ENCODE assay signal across 14 cellular contexts in the genomic region with DNA sequence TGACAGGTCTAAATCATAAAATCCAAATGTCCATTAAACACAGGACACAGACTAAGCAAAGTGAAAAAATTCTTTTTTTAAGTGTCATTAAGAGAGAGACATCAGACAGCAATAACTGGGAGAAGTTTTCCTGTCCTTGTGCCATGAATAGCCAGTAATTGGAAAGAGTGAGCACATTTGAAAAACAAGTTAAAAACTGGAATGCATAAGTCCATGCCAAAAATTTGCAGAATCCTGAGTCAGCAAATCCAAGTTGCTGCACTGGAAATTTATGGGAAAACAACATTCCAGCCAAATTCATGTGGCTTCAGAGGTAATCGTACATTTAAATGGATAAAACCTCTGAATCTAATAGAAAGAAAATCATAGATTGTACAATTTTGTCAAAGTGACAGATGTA.
DNase-seq lines count a peak whose midpoint lies in the region; ATAC-seq, FAIRE-seq and TF ChIP-seq lines count a peak whose summit lies in the region.
"Had no signal": no experiment of that assay in that cellular context is flagged by ENCODE, and none has a peak within 500 bp of the region (broad histone marks: within the 10 kb centered on the region; RNA-seq: fewer than 3 reads in every experiment).

No MANE protein-coding gene starts in this region.

- TF ChIP-seq EP300 in A549 (IDR thresholded peaks at IDR 0.05), result no peak

- H3K36me3 Mint-ChIP-seq in HFFc6 (ENCODE audit: low read depth), result no peaks in the 10 kb centered on the region
- peaks cover 6% of the 10 kb centered on the region for H3K36me3 Mint-ChIP-seq in chondrocyte (ENCODE audit: low read depth)
- no peaks in the 10 kb centered on the region for H3K36me3 Mint-ChIP-seq in natural killer cell
- H3K36me3 Mint-ChIP-seq: neural progenitor cell had no signal

- intact Hi-C loops in natural killer cell (cut with micrococcal nuclease), result no loop called here

- TF ChIP-seq CTCF in A549 (IDR thresholded peaks at IDR 0.05) (no peak), HFFc6 (IDR thresholded peaks at IDR 0.05) (no peak), chondrocyte (IDR thresholded peaks at IDR 0.05) (no peak), natural killer cell (IDR thresholded peaks at IDR 0.05) (no peak)

- peaks cover 14% of the 10 kb centered on the region; the same call in 1 of the 2 replicates for H3K9me3 Mint-ChIP-seq in HFFc6
- H3K9me3 Mint-ChIP-seq in chondrocyte (ENCODE audit: low read depth), result peaks cover 5% of the 10 kb centered on the region
- H3K9me3 Mint-ChIP-seq in natural killer cell, result peaks cover 3 to 8% of the 10 kb centered on the region in 2 donors

- H3K9me3 ChIP-seq in A549, result no peaks in the 10 kb centered on the region

- no peak for FAIRE-seq in A549 (lab: Jason Lieb, UNC)
- FAIRE-seq: GM12878 had no signal

- H3K4me2 ChIP-seq in A549, result no peak overlapping the region
- H3K4me2 ChIP-seq: neural progenitor cell had no signal

- ATAC-seq in A549, result no peak
- no peak for ATAC-seq in natural killer cell
- ATAC-seq: activated naive CD8-positive, alpha-beta T cell treated with anti-CD3 and anti-CD28 coated beads, Interleukin-2, amount 50 U/mL, for 24 hours; GM12878 had no signal

- H3K4me1 ChIP-seq in A549, result no peaks in the 10 kb centered on the region
- H3K4me1 ChIP-seq: neural progenitor cell had no signal

- POLR2A ChIA-PET in A549 (lab: Yijun Ruan, JAX), result no interaction called here

- TF ChIP-seq RAD21 in A549 (conservative IDR thresholded peaks at IDR 0.05 in 1 of 2, IDR thresholded peaks at IDR 0.05 in 1 of 2), result no peak

- H3K4me3 Mint-ChIP-seq in HFFc6 (no peak overlapping the region), chondrocyte (ENCODE audit: unreplicated experiment) (no peak overlapping the region), natural killer cell (no peak overlapping the region)
- H3K4me3 Mint-ChIP-seq: activated naive CD8-positive, alpha-beta T cell treated with anti-CD3 and anti-CD28 coated beads, Interleukin-2, amount 50 U/mL, for 24 hours; neural progenitor cell had no signal

- H3K27me3 Mint-ChIP-seq in HFFc6 (ENCODE audit: insufficient read depth) (no peaks in the 10 kb centered on the region; the same call in 1 of the 2 replicates), chondrocyte (ENCODE audit: low read depth) (no peaks in the 10 kb centered on the region), natural killer cell (ENCODE audit: low read depth in 2 of 2) (no peaks in the 10 kb centered on the region)
- H3K27me3 Mint-ChIP-seq: activated naive CD8-positive, alpha-beta T cell treated with anti-CD3 and anti-CD28 coated beads, Interleukin-2, amount 50 U/mL, for 24 hours had no signal

- no peak overlapping the region for H3K4me3 ChIP-seq in A549
- H3K4me3 ChIP-seq: GM12878, neural progenitor cell had no signal

- CTCF ChIA-PET in A549 (lab: Yijun Ruan, JAX), result no interaction called here

- H3K4me1 Mint-ChIP-seq in HFFc6 (ENCODE audit: low read depth) (peaks cover 7% of the 10 kb centered on the region; the same call in 1 of the 2 replicates), chondrocyte (ENCODE audit: low read depth) (peaks cover 33% of the 10 kb centered on the region), natural killer cell (no peaks in the 10 kb centered on the region)
- H3K4me1 Mint-ChIP-seq: activated naive CD8-positive, alpha-beta T cell treated with anti-CD3 and anti-CD28 coated beads, Interleukin-2, amount 50 U/mL, for 24 hours; neural progenitor cell had no signal

- H3K27ac ChIP-seq in A549, result no peak overlapping the region
- H3K27ac ChIP-seq: neural progenitor cell had no signal

- H3K27ac Mint-ChIP-seq in HFFc6 (no peak overlapping the region), chondrocyte (ENCODE audit: unreplicated experiment) (peak overlapping the region; percentile 78), natural killer cell (no peak overlapping the region)
- H3K27ac Mint-ChIP-seq: activated naive CD8-positive, alpha-beta T cell treated with anti-CD3 and anti-CD28 coated beads, Interleukin-2, amount 50 U/mL, for 24 hours; neural progenitor cell had no signal

- 12% methylated on average over 1 of the region's 1 CpG for WGBS in A549 (ENCODE audit: missing lambda C conversion rate)

- DNase-seq in A549 (ENCODE audit: low read depth in 1 of 2, low spot score in 1 of 2), result no peak
- DNase-seq in HFFc6, result peak; percentile 57
- no peak for DNase-seq in chondrocyte (ENCODE audit: low spot score)
- peak; percentile 33 for DNase-seq in mucosa of gallbladder (ENCODE audit: low spot score)
- DNase-seq in natural killer cell, result no peak
- no peak for DNase-seq in NCI-H345 treated with DMSO at 0.1 percent for 48 hours (lab: John Stamatoyannopoulos, UW; ENCODE audit: unreplicated experiment)
- no peak for DNase-seq in T-helper 9 cell
- DNase-seq in NCI-H128 (lab: John Stamatoyannopoulos, UW; ENCODE audit: unreplicated experiment), result no peak
- DNase-seq: activated CD4-positive, CD25-positive, alpha-beta regulatory T cell; activated naive CD8-positive, alpha-beta T cell treated with anti-CD3 and anti-CD28 coated beads, Interleukin-2, amount 50 U/mL, for 24 hours; activated T-cell treated with anti-CD3 and anti-CD28 coated beads for 4 hours; DMS53 had no signal

- no peak for TF ChIP-seq POLR2A in A549 (IDR thresholded peaks at IDR 0.05; ENCODE audit: low read length)

TF ChIP-seq in A549, 52 proteins besides CTCF, POLR2A, EP300 and RAD21:
- TF ChIP-seq MAFK (IDR thresholded peaks at IDR 0.05; ENCODE audit: partially characterized antibody) (peak; percentile 77), EHMT2 (IDR thresholded peaks at IDR 0.05; ENCODE audit: low read depth) (no peak), ZFP36 (IDR thresholded peaks at IDR 0.05; ENCODE audit: borderline replicate concordance, partially characterized antibody) (no peak), SREBF2 (IDR thresholded peaks at IDR 0.05) (no peak)

Comparison
In these comparisons a context has a peak if more than half of its experiments do, and no peak if none do; other contexts are left out.
1. DNase-seq: peak in HFFc6 (single experiment) and mucosa of gallbladder (single experiment); none in A549 (0 of 2), chondrocyte (single experiment), natural killer cell (single experiment), NCI-H345 treated with DMSO at 0.1 percent for 48 hours (single experiment), T-helper 9 cell (single experiment) and NCI-H128 (single experiment).